Comparison of ENCODE assay signal across 8 cellular contexts in genomic region chr2:26184555-26185303, GRCh38. TPM values are rescaled to one million over a fixed set of nuclear protein-coding genes. Genes with fewer than 3 reads are reported as not detected.
DNase-seq lines count a peak whose midpoint lies in the region; ATAC-seq, FAIRE-seq and TF ChIP-seq lines count a peak whose summit lies in the region.

No MANE protein-coding gene starts in this region.

- no peak overlapping the region for H3K56ac ChIP-seq in H1 (replicated peaks; ENCODE audit: insufficient read length, low read depth, low read length)

- H2BK12ac ChIP-seq in H1 (ENCODE audit: low read depth, low read length) = peak overlapping the region; percentile 30; the same call in 1 of the 2 replicates

- H4K8ac ChIP-seq in H1 (ENCODE audit: extremely low read depth, insufficient read depth, low read length) = peak overlapping the region; percentile 69

- peaks cover 2% of the 10 kb centered on the region; the same call in 1 of the 2 replicates for H3K79me1 ChIP-seq in H1 (ENCODE audit: low read depth, low read length)

- peak overlapping the region; percentile 57 for H4K5ac ChIP-seq in H1 (ENCODE audit: insufficient read length, low read depth, low read length)

- H3K18ac ChIP-seq in H1 (ENCODE audit: extremely low read depth, low read length) = peak overlapping the region; percentile 34; the same call in 1 of the 2 replicates

- CTCF ChIA-PET in activated CD4-positive, alpha-beta memory T cell treated with anti-CD3 and anti-CD28 coated beads, Interleukin-2, amount 10 ng/mL, durations not matched to agents 7 days and 5 days (lab: Charles Lee) = interaction anchor here (0.5 to 2.1 kb wide), 25 partner anchors 8 to 847 kb away, joined by 3 to 9 read pairs (median 4); partner anchors contain the start of gene HADHA
- CTCF ChIA-PET in H1 (lab: Charles Lee; ENCODE audit: partially characterized antibody) = interaction anchor here (0.5 to 2.5 kb wide), 20 partner anchors 9 to 338 kb away, joined by 3 to 23 read pairs (median 3); partner anchors contain the start of gene GAREM2

- peaks cover 3% of the 10 kb centered on the region; the same call in 1 of the 2 replicates for H3K23me2 ChIP-seq in H1 (ENCODE audit: low read depth, low read length)

- peak overlapping the region; percentile 95; the same call in 1 of the 2 replicates for H2BK15ac ChIP-seq in H1 (ENCODE audit: low read length)

- WGBS in H1 (ENCODE audit: extremely low coverage in 1 of 2, insufficient coverage in 1 of 2, insufficient read length in 1 of 2, insufficient replicate concordance in 2 of 2, low coverage in 1 of 2, low lambda C conversion rate in 2 of 2, missing lambda C conversion rate in 1 of 2), 2 experiments = 4% methylated on average over 76 of the region's 114 CpGs; no CpG with 5 or more reads in 1 of the 2 experiments

- H3K27ac ChIP-seq in KOPT-K1 (ENCODE audit: low read depth, low read length, poor library complexity, severe bottlenecking) (peak overlapping the region; percentile 32), H1 (ENCODE audit: low read depth, low read length) (0 out of 2 replicates have a peak overlapping the region, but pooled peaks have one; percentile 28)

- DNase-seq in COLO668 (lab: John Stamatoyannopoulos, UW; ENCODE audit: unreplicated experiment) = peak; percentile 87
- peak; percentile 88 for DNase-seq in activated CD4-positive, alpha-beta memory T cell treated with anti-CD3 and anti-CD28 coated beads, Interleukin-2, amount 10 ng/mL, durations not matched to agents 7 days and 5 days
- peak; percentile 46 to 88 for DNase-seq in H1 (ENCODE audit: low read depth in 1 of 2, low spot score in 2 of 2)
- peak; percentile 85 for DNase-seq in mucosa of gallbladder (ENCODE audit: low spot score)
- DNase-seq in stimulated activated CD8-positive, alpha-beta memory T cell treated with anti-CD3 and anti-CD28 coated beads, Interleukin-4, amount 100 ng/mL, for 4 hours (ENCODE audit: low read depth in 2 of 2, low spot score in 1 of 2) = peak; percentile 41 to 71

- H3K4ac ChIP-seq in H1 (replicated peaks; ENCODE audit: insufficient read length, low read depth, low read length) = no peak overlapping the region

- H3K27ac Mint-ChIP-seq in activated CD4-positive, alpha-beta memory T cell treated with anti-CD3 and anti-CD28 coated beads, Interleukin-2, amount 10 ng/mL, durations not matched to agents 7 days and 5 days = no peak overlapping the region

- H3K9ac ChIP-seq in H1 (replicated peaks in 1 of 4; ENCODE audit: extremely low read depth in 1 of 4, low read depth in 3 of 4, low read length in 3 of 4) = peak overlapping the region in 2 of 4 experiments; percentile 54 to 62; a peak in 4 of 7 replicates

- no peak overlapping the region for H3K14ac ChIP-seq in H1 (ENCODE audit: insufficient read length)

- FAIRE-seq in H1 (lab: Jason Lieb, UNC) = no peak

- ATAC-seq in GM21367 (IDR thresholded peaks at IDR 0.05; ENCODE audit: unreplicated experiment) = peak; percentile 62
- no peak for ATAC-seq in HG02623 (IDR thresholded peaks at IDR 0.05; ENCODE audit: unreplicated experiment)

- peaks cover 0 to 14% (median 7%) of the 10 kb centered on the region in 4 experiments; a peak in 6 of 7 replicates for H3K4me1 ChIP-seq in H1 (replicated peaks in 1 of 4; ENCODE audit: control insufficient read depth in 3 of 4, insufficient read depth in 4 of 4, low read length in 3 of 4)

- H3K9me3 ChIP-seq in KOPT-K1 (ENCODE audit: insufficient read depth, low read length, poor library complexity, severe bottlenecking) (no peaks in the 10 kb centered on the region), H1 (ENCODE audit: insufficient read depth in 2 of 2, low read depth in 1 of 2, low read length in 1 of 2) (no peaks in the 10 kb centered on the region)

- H3K36me3 Mint-ChIP-seq in activated CD4-positive, alpha-beta memory T cell treated with anti-CD3 and anti-CD28 coated beads, Interleukin-2, amount 10 ng/mL, durations not matched to agents 7 days and 5 days (ENCODE audit: low read depth) = no peaks in the 10 kb centered on the region

- H2BK20ac ChIP-seq in H1 (ENCODE audit: low read length) = no peak overlapping the region

- peak overlapping the region; percentile 31 to 77 (median 50) for H3K4me3 ChIP-seq in H1 (ENCODE audit: extremely low read depth in 1 of 4, insufficient read depth in 2 of 4, low read depth in 3 of 4, low read length in 4 of 4)

- POLR2A ChIA-PET in activated CD4-positive, alpha-beta memory T cell treated with anti-CD3 and anti-CD28 coated beads, Interleukin-2, amount 10 ng/mL, durations not matched to agents 7 days and 5 days (lab: Charles Lee) = interaction anchor here (0.6 to 4.1 kb wide), 11 partner anchors 9 to 511 kb away, joined by 3 to 19 read pairs (median 4); partner anchors contain the start of genes ADGRF3, ASXL2, HADHA and HADHB
- POLR2A ChIA-PET in H1 (lab: Charles Lee; ENCODE audit: partially characterized antibody) = interaction anchor here (0.6 to 7.0 kb wide), 11 partner anchors 8 to 160 kb away, joined by 3 to 65 read pairs (median 3); partner anchors contain the start of genes GAREM2, HADHA, HADHB and RAB10

- TF ChIP-seq EP300 in H1 (IDR thresholded peaks at IDR 0.05; ENCODE audit: borderline replicate concordance in 1 of 2, low read depth in 2 of 2, low read length in 2 of 2) = no peak

- peak overlapping the region; percentile 59 to 96 for H3K4me2 ChIP-seq in H1 (ENCODE audit: insufficient read depth in 1 of 2, low read depth in 2 of 2, low read length in 2 of 2)

- peak overlapping the region; percentile 58 for H3K4me3 Mint-ChIP-seq in activated CD4-positive, alpha-beta memory T cell treated with anti-CD3 and anti-CD28 coated beads, Interleukin-2, amount 10 ng/mL, durations not matched to agents 7 days and 5 days

- H2BK120ac ChIP-seq in H1 (replicated peaks; ENCODE audit: low read depth, low read length) = no peak overlapping the region

- H3K27me3 Mint-ChIP-seq in activated CD4-positive, alpha-beta memory T cell treated with anti-CD3 and anti-CD28 coated beads, Interleukin-2, amount 10 ng/mL, durations not matched to agents 7 days and 5 days = peaks cover 20% of the 10 kb centered on the region

- no peak overlapping the region for H3K23ac ChIP-seq in H1 (ENCODE audit: insufficient read length)

- no peak for TF ChIP-seq POLR2A in H1 (IDR thresholded peaks at IDR 0.05; ENCODE audit: control extremely low read depth in 1 of 2, low read depth in 2 of 2, low read length in 2 of 2)

- peak overlapping the region; percentile 99 for H2AFZ ChIP-seq in H1 (ENCODE audit: low read length)

- no peak overlapping the region for H2BK5ac ChIP-seq in H1 (ENCODE audit: low read depth, low read length)

- TF ChIP-seq CTCF in H1 (IDR thresholded peaks at IDR 0.05; ENCODE audit: control extremely low read depth in 1 of 3, insufficient read depth in 1 of 3, low read depth in 1 of 3, low read length in 3 of 3) = peak in 2 of 3 experiments; percentile 69 to 80; a peak in 3 of 4 replicates

- peaks cover 0 to 2% of the 10 kb centered on the region in 2 experiments for H4K20me1 ChIP-seq in H1 (replicated peaks in 1 of 2; ENCODE audit: control insufficient read depth in 1 of 2, insufficient read depth in 2 of 2, low read length in 2 of 2)

- peak; percentile 23 to 55; a peak in 1 of 4 replicates for TF ChIP-seq RAD21 in H1 (IDR thresholded peaks at IDR 0.05 in 1 of 2, conservative IDR thresholded peaks at IDR 0.05 in 1 of 2; ENCODE audit: low read depth in 2 of 2, low read length in 2 of 2)

- H3K79me2 ChIP-seq in H1 (ENCODE audit: control insufficient read depth in 1 of 2, insufficient read depth in 2 of 2, low read length in 2 of 2) = no peaks in the 10 kb centered on the region

- no peaks in the 10 kb centered on the region for H3K9me3 Mint-ChIP-seq in activated CD4-positive, alpha-beta memory T cell treated with anti-CD3 and anti-CD28 coated beads, Interleukin-2, amount 10 ng/mL, durations not matched to agents 7 days and 5 days

- H2AK5ac ChIP-seq in H1 (ENCODE audit: low read depth, low read length) = no peak overlapping the region

- H3K27me3 ChIP-seq in H1 (replicated peaks in 1 of 4; ENCODE audit: control insufficient read depth in 3 of 4, extremely low read depth in 1 of 4, insufficient read depth in 3 of 4, low read length in 3 of 4) = peaks cover 0 to 6% (median 3%) of the 10 kb centered on the region in 4 experiments; a peak in 2 of 7 replicates

- peak overlapping the region; percentile 81 for H4K91ac ChIP-seq in H1 (replicated peaks; ENCODE audit: insufficient read length, low read length)

- H3K36me3 ChIP-seq in KOPT-K1 (ENCODE audit: insufficient read depth, low read length) (peaks cover 7% of the 10 kb centered on the region; the same call in 1 of the 2 replicates), H1 (ENCODE audit: control insufficient read depth in 2 of 4, insufficient read depth in 4 of 4, low read length in 3 of 4) (peaks cover 0 to 8% (median 3%) of the 10 kb centered on the region in 4 experiments; a peak in 2 of 8 replicates)

- peaks cover 18% of the 10 kb centered on the region for H3K4me1 Mint-ChIP-seq in activated CD4-positive, alpha-beta memory T cell treated with anti-CD3 and anti-CD28 coated beads, Interleukin-2, amount 10 ng/mL, durations not matched to agents 7 days and 5 days

RNA-seq across cellular contexts. Expression of gene GAREM2, which starts 11.8 kb away (rescaled TPM):
- 1 to 10 TPM; 1.6 to 3.5 TPM for total RNA-seq in activated CD4-positive, alpha-beta memory T cell treated with anti-CD3 and anti-CD28 coated beads, Interleukin-2, amount 10 ng/mL, durations not matched to agents 7 days and 5 days
- total RNA-seq in H1 (2021; fragmentation: NEBNext Ultra II Directional; extraction: Animal tissue kit (Norgen Biotek cat#: 25700)) = 19.9 and 23.0 TPM in 2 replicates
- 19.9 and 26.8 TPM in 2 replicates for polyA plus RNA-seq in H1 (2011; rRNA removed)
- polyA plus RNA-seq in H1 (2011; cell fraction: cytosol; rRNA removed) = 15.8 TPM
- 41.1 TPM for polyA plus RNA-seq in H1 (2011; cell fraction: nucleus; rRNA removed)
- polyA plus RNA-seq in H1 (2012, experiment 1 of 2) = 13.0 to 18.4 TPM (median 16.4 TPM) in 4 replicates
- polyA plus RNA-seq in H1 (2012, experiment 2 of 2) = 13.4 TPM
- polyA plus RNA-seq in H1 (2013, experiment 1 of 2) = 25.4 TPM
- polyA plus RNA-seq in H1 (2013, experiment 2 of 2) = 20.1 TPM
- polyA minus RNA-seq in H1 (2011; rRNA and poly(A)+ RNA removed) = 16.4 and 22.5 TPM in 2 replicates
- polyA minus RNA-seq in H1 (2011; cell fraction: cytosol; rRNA and poly(A)+ RNA removed) = 14.2 TPM
- polyA minus RNA-seq in H1 (2011; cell fraction: nucleus; rRNA and poly(A)+ RNA removed) = 20.2 TPM
- 4.9 TPM for total RNA-seq in mucosa of gallbladder

RNA-seq across cellular contexts. Expression of gene HADHA, which starts 59.7 kb away (rescaled TPM):
- total RNA-seq in activated CD4-positive, alpha-beta memory T cell treated with anti-CD3 and anti-CD28 coated beads, Interleukin-2, amount 10 ng/mL, durations not matched to agents 7 days and 5 days = 100 to 1,000 TPM; 108 to 110 TPM
- 126 and 131 TPM in 2 replicates for total RNA-seq in H1 (2021; fragmentation: NEBNext Ultra II Directional; extraction: Animal tissue kit (Norgen Biotek cat#: 25700))
- polyA plus RNA-seq in H1 (2011; rRNA removed) = 52.7 and 64.6 TPM in 2 replicates
- 80.8 TPM for polyA plus RNA-seq in H1 (2011; cell fraction: cytosol; rRNA removed)
- polyA plus RNA-seq in H1 (2011; cell fraction: nucleus; rRNA removed) = 84.6 TPM
- polyA plus RNA-seq in H1 (2012, experiment 1 of 2) = 116 to 127 TPM (median 126 TPM) in 4 replicates
- polyA plus RNA-seq in H1 (2012, experiment 2 of 2) = 31.2 TPM
- polyA plus RNA-seq in H1 (2013, experiment 1 of 2) = 83.2 TPM
- polyA plus RNA-seq in H1 (2013, experiment 2 of 2) = 76.6 TPM
- polyA minus RNA-seq in H1 (2011; rRNA and poly(A)+ RNA removed) = 117 and 126 TPM in 2 replicates
- 64.5 TPM for polyA minus RNA-seq in H1 (2011; cell fraction: cytosol; rRNA and poly(A)+ RNA removed)
- polyA minus RNA-seq in H1 (2011; cell fraction: nucleus; rRNA and poly(A)+ RNA removed) = 60.4 TPM
- total RNA-seq in mucosa of gallbladder = 134 TPM
